8 cellular contexts compared by ENCODE assay signal in the genomic region with DNA sequence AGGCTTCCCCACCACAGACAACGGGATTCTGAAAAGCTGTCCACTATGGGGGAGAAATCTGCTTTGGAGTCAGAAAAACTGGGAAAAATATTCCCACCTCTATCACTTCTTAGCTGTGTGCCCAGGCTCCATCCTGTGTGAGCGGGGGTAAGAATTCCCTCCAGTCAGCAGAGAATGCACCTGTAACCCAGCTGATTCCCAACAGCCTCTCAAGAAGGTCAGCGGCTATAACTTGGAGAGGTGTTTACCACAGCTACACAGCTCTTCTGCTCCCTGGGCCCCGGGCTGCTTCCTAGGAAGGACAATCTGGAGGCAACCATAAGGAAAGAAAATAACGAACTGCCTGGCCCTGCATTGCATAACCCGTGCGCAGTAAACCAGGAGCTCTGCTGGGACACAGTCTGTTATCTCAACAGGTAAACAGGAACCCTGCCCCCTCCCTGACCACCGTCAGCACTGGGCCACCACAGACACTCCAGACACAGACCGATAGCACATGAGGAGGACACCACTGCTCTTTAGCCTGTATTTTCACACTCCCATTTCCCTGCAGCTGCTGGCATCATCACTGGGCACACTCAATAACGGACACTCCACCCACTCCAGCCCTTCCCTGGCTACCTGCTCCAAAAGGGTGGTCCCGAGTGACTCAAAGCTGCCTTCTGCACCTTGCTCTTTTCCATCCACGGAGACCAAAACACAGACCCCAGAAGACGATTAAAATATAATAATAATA. TPM values are rescaled to one million over a fixed set of nuclear protein-coding genes. Genes with fewer than 3 reads are reported as not detected.
A peak's percentile ranks its signal among the peaks of the same experiment; 100 is the strongest.
DNase-seq lines count a peak whose midpoint lies in the region; FAIRE-seq and TF ChIP-seq lines count a peak whose summit lies in the region.

No MANE protein-coding gene starts in this region.

- no peaks in the 10 kb centered on the region for H3K9me3 ChIP-seq in kidney (ENCODE audit: control insufficient read depth in 1 of 2, low read length in 2 of 2)

- H3K4me1 Mint-ChIP-seq in activated naive CD4-positive, alpha-beta T cell treated with anti-CD3 and anti-CD28 coated beads for 36 hours (ENCODE audit: low read depth), result peaks cover 53% of the 10 kb centered on the region
- H3K4me1 Mint-ChIP-seq in activated naive CD8-positive, alpha-beta T cell (ENCODE audit: low read depth), result peaks cover 52% of the 10 kb centered on the region

- H3K27ac ChIP-seq in kidney (ENCODE audit: low read depth in 2 of 2, low read length in 2 of 2) (peak overlapping the region; percentile 86 to 94), substantia nigra (ENCODE audit: low read depth, low read length, poor library complexity, severe bottlenecking) (peak overlapping the region; percentile 19)

- H3K27ac Mint-ChIP-seq in activated naive CD4-positive, alpha-beta T cell treated with anti-CD3 and anti-CD28 coated beads for 36 hours, result peak overlapping the region; percentile 99
- peak overlapping the region; percentile 100 for H3K27ac Mint-ChIP-seq in activated naive CD8-positive, alpha-beta T cell

- peaks cover 38 to 43% of the 10 kb centered on the region in 2 donors for H3K4me1 ChIP-seq in kidney (ENCODE audit: control insufficient read depth in 1 of 2, insufficient read depth in 1 of 2, low read depth in 1 of 2, low read length in 2 of 2)

- no peaks in the 10 kb centered on the region for H3K27me3 Mint-ChIP-seq in activated naive CD4-positive, alpha-beta T cell treated with anti-CD3 and anti-CD28 coated beads for 36 hours (ENCODE audit: low read depth)
- H3K27me3 Mint-ChIP-seq in activated naive CD8-positive, alpha-beta T cell, result no peaks in the 10 kb centered on the region

- peak; percentile 60 for DNase-seq in activated naive CD4-positive, alpha-beta T cell treated with anti-CD3 and anti-CD28 coated beads for 36 hours
- DNase-seq in activated naive CD4-positive, alpha-beta T cell (lab: John Stamatoyannopoulos, UW), result no peak
- DNase-seq in kidney (no peak), substantia nigra (lab: John Stamatoyannopoulos, UW) (peak in 3 of 49 donors; percentile 18 to 36 (median 28)), islet precursor cell (no peak), activated gamma-delta T cell treated with Interleukin-2 at 50 U/mL for 16 hours (no peak), NCI-H748 treated with DMSO at 0.1 percent for 48 hours (lab: John Stamatoyannopoulos, UW) (no peak)

- intact Hi-C loops in activated naive CD4-positive, alpha-beta T cell treated with anti-CD3 and anti-CD28 coated beads for 36 hours (cut with micrococcal nuclease), result loop anchor here (1.0 to 10.0 kb wide), 13 partner anchors 7 to 1445 kb away; a partner anchor contains a TSS
- intact Hi-C loops in kidney (cut with DNase I), result no loop called here

- H3K9me3 Mint-ChIP-seq in activated naive CD4-positive, alpha-beta T cell treated with anti-CD3 and anti-CD28 coated beads for 36 hours, result no peaks in the 10 kb centered on the region
- H3K9me3 Mint-ChIP-seq in activated naive CD8-positive, alpha-beta T cell (ENCODE audit: low read depth), result no peaks in the 10 kb centered on the region

- TF ChIP-seq CTCF in kidney (IDR thresholded peaks at IDR 0.05; ENCODE audit: borderline replicate concordance, extremely low read depth, insufficient read depth), result no peak

- peak overlapping the region; percentile 94 for H3K4me3 Mint-ChIP-seq in activated naive CD4-positive, alpha-beta T cell treated with anti-CD3 and anti-CD28 coated beads for 36 hours
- peak overlapping the region; percentile 96 for H3K4me3 Mint-ChIP-seq in activated naive CD8-positive, alpha-beta T cell

- no peak for FAIRE-seq in kidney (lab: Jason Lieb, UNC)

- CTCF ChIA-PET in activated naive CD4-positive, alpha-beta T cell treated with anti-CD3 and anti-CD28 coated beads for 36 hours (lab: Charles Lee), result interaction anchor here (0.6 to 8.7 kb wide), 15 partner anchors 9 to 149 kb away, joined by 3 to 63 read pairs (median 3); a partner anchor contains a TSS

- H3K4me3 ChIP-seq in kidney (ENCODE audit: low read length in 2 of 2), result peak overlapping the region; percentile 77 to 87

- H3K36me3 Mint-ChIP-seq in activated naive CD4-positive, alpha-beta T cell treated with anti-CD3 and anti-CD28 coated beads for 36 hours (ENCODE audit: low read depth), result peaks cover 47% of the 10 kb centered on the region
- peaks cover 12% of the 10 kb centered on the region for H3K36me3 Mint-ChIP-seq in activated naive CD8-positive, alpha-beta T cell

- peak overlapping the region; percentile 76 to 95 for H3K9ac ChIP-seq in kidney (ENCODE audit: low read length in 2 of 2)

- H3K36me3 ChIP-seq in kidney (ENCODE audit: control insufficient read depth in 1 of 2, insufficient read depth in 2 of 2, low read length in 2 of 2), result peaks cover 5 to 9% of the 10 kb centered on the region in 2 donors

RNA-seq across cellular contexts. Expression of a gene that starts 2.1 kb away (rescaled TPM):
- total RNA-seq in activated naive CD4-positive, alpha-beta T cell treated with anti-CD3 and anti-CD28 coated beads for 36 hours, result 10 to 100 TPM; 73.9 to 80.0 TPM
- total RNA-seq in kidney, result 27.6 TPM
- 5.5 TPM for polyA plus RNA-seq in kidney (ENCODE audit: insufficient read depth, low read depth, low replicate concordance)

RNA-seq across cellular contexts. Expression of a gene that starts 41.3 kb away (rescaled TPM):
- 10 to 100 TPM; 56.8 to 65.4 TPM for total RNA-seq in activated naive CD4-positive, alpha-beta T cell treated with anti-CD3 and anti-CD28 coated beads for 36 hours
- total RNA-seq in kidney, result 27.1 TPM
- 22.4 TPM for polyA plus RNA-seq in kidney (ENCODE audit: insufficient read depth, low read depth, low replicate concordance)

RNA-seq across cellular contexts. Expression of a gene that starts 59.0 kb away (rescaled TPM):
- not detected for total RNA-seq in activated naive CD4-positive, alpha-beta T cell treated with anti-CD3 and anti-CD28 coated beads for 36 hours
- not detected for total RNA-seq in kidney
- polyA plus RNA-seq in kidney (ENCODE audit: insufficient read depth, low read depth, low replicate concordance), result 0.49 TPM
